Comparison of ENCODE assay signal across 17 cellular contexts in the genomic region with DNA sequence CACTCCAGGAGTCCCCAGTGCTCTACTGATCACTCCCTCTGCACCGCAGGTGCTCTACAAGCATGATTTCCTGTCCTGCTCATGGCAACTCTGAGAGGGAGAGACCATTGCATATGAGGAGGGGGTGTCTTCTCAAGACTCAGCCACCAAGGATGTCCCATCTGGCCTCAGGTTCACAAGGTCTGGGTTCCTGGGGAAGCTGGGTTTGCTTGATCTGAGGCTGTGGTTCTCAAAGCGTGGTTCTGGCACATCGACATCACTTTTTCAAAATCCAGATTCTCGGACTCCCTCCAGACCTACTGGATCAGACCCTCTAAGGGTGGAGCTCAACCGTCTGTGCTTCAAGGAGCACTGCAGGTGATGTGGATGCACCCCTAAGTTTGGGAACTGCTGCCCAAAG.
DNase-seq lines count a peak whose midpoint lies in the region; ATAC-seq and TF ChIP-seq lines count a peak whose summit lies in the region.
"Had no signal": no experiment of that assay in that cellular context is flagged by ENCODE, and none has a peak within 500 bp of the region (broad histone marks: within the 10 kb centered on the region; RNA-seq: fewer than 3 reads in every experiment).

No MANE protein-coding gene starts in this region.

- peak overlapping the region; percentile 63 to 79 for H3K27ac ChIP-seq in right atrium auricular region
- peak overlapping the region in 4 of 12 donors; percentile 52 to 69 (median 64) for H3K27ac ChIP-seq in heart left ventricle
- H3K27ac ChIP-seq in mesodermal cell (ENCODE audit: low read depth, low read length, severe bottlenecking): peak overlapping the region; percentile 53
- H3K27ac ChIP-seq: 22Rv1, A549, C4-2B had no signal

- WGBS in heart left ventricle, 4 donors: 78 to 90% (median 89%) methylated on average over 5 of the region's 5 CpGs
- WGBS in mesodermal cell (ENCODE audit: insufficient coverage in 2 of 2), 2 experiments: 84 to 90% methylated on average over 4 of the region's 5 CpGs

- H3K36me3 ChIP-seq in right atrium auricular region (no peaks in the 10 kb centered on the region), heart left ventricle (no peaks in the 10 kb centered on the region), mesodermal cell (ENCODE audit: control insufficient read depth, insufficient read depth, low read length) (no peaks in the 10 kb centered on the region)

- no peak for TF ChIP-seq POLR2A in heart left ventricle (IDR thresholded peaks at IDR 0.05)

- H3K9me3 ChIP-seq in right atrium auricular region: no peaks in the 10 kb centered on the region
- H3K9me3 ChIP-seq in heart left ventricle: no peaks in the 10 kb centered on the region
- no peaks in the 10 kb centered on the region for H3K9me3 ChIP-seq in mesodermal cell (ENCODE audit: control insufficient read depth, low read length)
- H3K9me3 ChIP-seq: A549, Caco-2 had no signal

- H3K4me3 ChIP-seq in right atrium auricular region (no peak overlapping the region), heart left ventricle (no peak overlapping the region), mesodermal cell (ENCODE audit: extremely low read depth, insufficient read depth, low read length, poor library complexity, severe bottlenecking) (no peak overlapping the region)
- H3K4me3 ChIP-seq: A549, GM23338 had no signal

- TF ChIP-seq CTCF in right atrium auricular region (IDR thresholded peaks at IDR 0.05) (no peak), heart left ventricle (IDR thresholded peaks at IDR 0.05) (no peak), GM20000 (IDR thresholded peaks at IDR 0.05; ENCODE audit: extremely low read depth, missing control alignments) (no peak)

- H3K4me1 ChIP-seq in right atrium auricular region (peaks cover 0 to 28% of the 10 kb centered on the region in 2 donors), heart left ventricle (peaks cover 0 to 57% (median 9%) of the 10 kb centered on the region in 12 donors), mesodermal cell (ENCODE audit: control insufficient read depth, insufficient read depth, low read length, poor library complexity, severe bottlenecking) (peaks cover 4% of the 10 kb centered on the region)
- H3K4me1 ChIP-seq: A549, Caco-2 had no signal

- intact Hi-C loops in heart left ventricle (cut with DNase I) (loop anchor here in 6 of 10 donors (5.0 to 10.0 kb wide), 6 partner anchors 64 to 1686 kb away; no protein-coding TSS in a partner anchor), posterior cingulate gyrus (cut with DNase I) (no loop called here)

- DNase-seq in NCI-H345 (lab: John Stamatoyannopoulos, UW) (peak; percentile 29), NCI-H345 treated with DMSO at 0.1 percent for 48 hours (lab: John Stamatoyannopoulos, UW; ENCODE audit: unreplicated experiment) (no peak), right atrium auricular region (ENCODE audit: low spot score) (no peak), heart left ventricle (no peak), GM20000 (ENCODE audit: low spot score) (no peak), posterior cingulate gyrus (no peak)
- DNase-seq: AML-193; Caco-2; CD4-positive, alpha-beta T cell; HCEC 1CT; HFFc6 had no signal

- no peak for ATAC-seq in heart left ventricle
- ATAC-seq: A549, GM23338, HepG2 had no signal

- no peaks in the 10 kb centered on the region for H3K27me3 ChIP-seq in right atrium auricular region
- no peaks in the 10 kb centered on the region for H3K27me3 ChIP-seq in heart left ventricle
